9 cellular contexts compared by ENCODE assay signal in genomic region chr12:14810953-14811483, GRCh38. TPM values are rescaled to one million over a fixed set of nuclear protein-coding genes. Genes with fewer than 3 reads are reported as not detected.
DNase-seq lines count a peak whose midpoint lies in the region; ATAC-seq, FAIRE-seq and TF ChIP-seq lines count a peak whose summit lies in the region.
"Had no signal": no experiment of that assay in that cellular context is flagged by ENCODE, and none has a peak within 500 bp of the region (broad histone marks: within the 10 kb centered on the region; RNA-seq: fewer than 3 reads in every experiment).

No MANE protein-coding gene starts in this region.

- H3K4me1 Mint-ChIP-seq in activated T-helper 17 cell treated with anti-CD3 and anti-CD28 coated beads, Interleukin-2, amount 50 U/mL, for 72 hours, result peaks cover 10% of the 10 kb centered on the region

- no peak for ATAC-seq in heart right ventricle
- ATAC-seq in activated T-helper 17 cell treated with anti-CD3 and anti-CD28 coated beads, Interleukin-2, amount 50 U/mL, for 72 hours (replicated peaks), result no peak
- ATAC-seq in GM18520 (IDR thresholded peaks at IDR 0.05; ENCODE audit: unreplicated experiment), result no peak

- BruUV-seq in OCI-LY7 (replicated peaks; lab: Mats Ljungman, UMichigan), result no TSS peak

- no peaks in the 10 kb centered on the region for H3K79me2 ChIP-seq in OCI-LY7 (ENCODE audit: insufficient read depth, low read depth, low read length)
- H3K79me2 ChIP-seq in fibroblast of lung (ENCODE audit: control insufficient read depth, insufficient read depth, low read length), result no peaks in the 10 kb centered on the region

- no peaks in the 10 kb centered on the region for H3K36me3 ChIP-seq in heart right ventricle
- H3K36me3 ChIP-seq in right atrium auricular region, result no peaks in the 10 kb centered on the region
- no peaks in the 10 kb centered on the region for H3K36me3 ChIP-seq in OCI-LY7 (ENCODE audit: insufficient read depth, low read length)
- H3K36me3 ChIP-seq in fibroblast of lung (ENCODE audit: control insufficient read depth, insufficient read depth, low read length), result no peaks in the 10 kb centered on the region

- intact Hi-C loops in heart right ventricle (cut with DNase I), result no loop called here
- intact Hi-C loops in OCI-LY7 (cut with micrococcal nuclease; ENCODE audit: unreplicated experiment), result no loop called here

- H3K27me3 ChIP-seq in heart right ventricle, result no peaks in the 10 kb centered on the region
- no peaks in the 10 kb centered on the region for H3K27me3 ChIP-seq in right atrium auricular region
- no peaks in the 10 kb centered on the region for H3K27me3 ChIP-seq in fibroblast of lung (ENCODE audit: control insufficient read depth, insufficient read depth, low read length)

- H3K36me3 Mint-ChIP-seq in activated T-helper 17 cell treated with anti-CD3 and anti-CD28 coated beads, Interleukin-2, amount 50 U/mL, for 72 hours (ENCODE audit: low read depth), result no peaks in the 10 kb centered on the region

- H3K27me3 Mint-ChIP-seq in activated T-helper 17 cell treated with anti-CD3 and anti-CD28 coated beads, Interleukin-2, amount 50 U/mL, for 72 hours, result no peaks in the 10 kb centered on the region

- CTCF ChIA-PET in OCI-LY7 (lab: Charles Lee; ENCODE audit: unreplicated experiment), result no interaction called here

- POLR2A ChIA-PET in OCI-LY7 (lab: Charles Lee), result interaction anchor here (0.6 to 1.5 kb wide), 4 partner anchors 24 to 185 kb away, joined by 3 to 6 read pairs (median 4); a partner anchor contains a TSS

- WGBS in heart right ventricle, 2 donors, result 94 to 97% methylated on average over 1 of the region's 1 CpG

- no peak overlapping the region for H3K27ac Mint-ChIP-seq in activated T-helper 17 cell treated with anti-CD3 and anti-CD28 coated beads, Interleukin-2, amount 50 U/mL, for 72 hours

- no peaks in the 10 kb centered on the region for H4K20me1 ChIP-seq in OCI-LY7 (ENCODE audit: insufficient read depth, low read length)
- H4K20me1 ChIP-seq in fibroblast of lung (ENCODE audit: control insufficient read depth, extremely low read depth, insufficient read depth, low read length), result no peaks in the 10 kb centered on the region

- peaks cover 0 to 6% (median 0%) of the 10 kb centered on the region in 9 donors for H3K4me1 ChIP-seq in heart right ventricle
- no peaks in the 10 kb centered on the region for H3K4me1 ChIP-seq in right atrium auricular region
- peaks cover 7% of the 10 kb centered on the region for H3K4me1 ChIP-seq in OCI-LY7 (ENCODE audit: insufficient read depth, low read length, poor library complexity, severe bottlenecking)
- H3K4me1 ChIP-seq in fibroblast of lung (ENCODE audit: control insufficient read depth, extremely low read depth, insufficient read depth, low read length), result no peaks in the 10 kb centered on the region

- no peaks in the 10 kb centered on the region for H3K9me2 ChIP-seq in OCI-LY7 (ENCODE audit: insufficient read depth, low read length)

- no peaks in the 10 kb centered on the region for H3K9me3 ChIP-seq in heart right ventricle
- no peaks in the 10 kb centered on the region for H3K9me3 ChIP-seq in right atrium auricular region
- H3K9me3 ChIP-seq in OCI-LY7 (ENCODE audit: low read length), result peaks cover 5% of the 10 kb centered on the region; the same call in 1 of the 2 replicates
- H3K9me3 ChIP-seq in fibroblast of lung (ENCODE audit: control insufficient read depth, insufficient read depth, low read depth, low read length), result no peaks in the 10 kb centered on the region

- H3K4me3 ChIP-seq in heart right ventricle (no peak overlapping the region), right atrium auricular region (no peak overlapping the region), OCI-LY7 (ENCODE audit: low read depth, low read length, poor library complexity, severe bottlenecking) (no peak overlapping the region), fibroblast of lung (replicated peaks in 1 of 4; ENCODE audit: control extremely low read depth in 1 of 4, insufficient read depth in 1 of 4, low read depth in 3 of 4, low read length in 4 of 4) (no peak overlapping the region)

- no peak overlapping the region for H2AFZ ChIP-seq in OCI-LY7 (ENCODE audit: low read length)
- no peak overlapping the region for H2AFZ ChIP-seq in fibroblast of lung (ENCODE audit: low read length)

- H3K4me2 ChIP-seq in OCI-LY7 (ENCODE audit: low read length) (0 out of 2 replicates have a peak overlapping the region, but pooled peaks have one; percentile 7), fibroblast of lung (ENCODE audit: extremely low read depth, insufficient read depth, low read length) (no peak overlapping the region)

- no peak overlapping the region for H3K4me3 Mint-ChIP-seq in activated T-helper 17 cell treated with anti-CD3 and anti-CD28 coated beads, Interleukin-2, amount 50 U/mL, for 72 hours

- no peak overlapping the region for H3K27ac ChIP-seq in heart right ventricle
- H3K27ac ChIP-seq in right atrium auricular region, result no peak overlapping the region
- H3K27ac ChIP-seq in OCI-LY7 (ENCODE audit: low read depth, low read length, poor library complexity, severe bottlenecking), result no peak overlapping the region
- H3K27ac ChIP-seq in fibroblast of lung (ENCODE audit: insufficient read depth, low read length), result no peak overlapping the region

- no peak overlapping the region for H3K9ac ChIP-seq in fibroblast of lung (ENCODE audit: insufficient read depth, low read length)

- TF ChIP-seq CTCF in heart right ventricle (IDR thresholded peaks at IDR 0.05) (peak in 8 of 9 donors; percentile 20 to 60 (median 42)), right atrium auricular region (IDR thresholded peaks at IDR 0.05) (peak in 1 of 2 donors; percentile 56), OCI-LY7 (conservative IDR thresholded peaks at IDR 0.05; ENCODE audit: low read length) (peak; percentile 72), fibroblast of lung (conservative IDR thresholded peaks at IDR 0.05 in 1 of 2, IDR thresholded peaks at IDR 0.05 in 1 of 2; ENCODE audit: low read depth in 1 of 2, low read length in 2 of 2) (peak; percentile 30 to 54)

- H3K9me3 Mint-ChIP-seq in activated T-helper 17 cell treated with anti-CD3 and anti-CD28 coated beads, Interleukin-2, amount 50 U/mL, for 72 hours, result no peaks in the 10 kb centered on the region

- FAIRE-seq in urothelium cell line (lab: Jason Lieb, UNC), result peak; percentile 30
- FAIRE-seq: GM12891 had no signal

- DNase-seq in heart right ventricle (no peak), right atrium auricular region (ENCODE audit: low spot score) (no peak), OCI-LY7 (ENCODE audit: low spot score) (peak; percentile 19), fibroblast of lung (ENCODE audit: low read depth in 2 of 2) (peak; percentile 27 to 37), urothelium cell line (ENCODE audit: low spot score) (peak; percentile 49)
- DNase-seq in activated CD4-positive, CD25-positive, alpha-beta regulatory T cell (lab: John Stamatoyannopoulos, UW), result no peak

RNA-seq across cellular contexts. Expression of gene SMCO3, which starts 3.0 kb away (rescaled TPM):
- total RNA-seq in heart right ventricle (under 1 TPM in 5 of 10 donors, not detected in 5; 0.10 to 0.24 (median 0.12) TPM), right atrium auricular region (under 1 TPM; 0.33 to 0.43 TPM), OCI-LY7 (2022) (not detected in 2 replicates), fibroblast of lung (0.17 TPM in 1 of 2 replicates, not detected in the other)
- polyA plus RNA-seq in heart right ventricle (1 to 10 TPM in 1 of 2 donors, under 1 TPM in 1; 0.14 to 1.3 TPM), fibroblast of lung (0.16 TPM in 1 of 2 replicates, not detected in the other)
- not detected in 2 replicates for total RNA-seq in OCI-LY7 (2014; rRNA removed; shearing (Covaris generic))
- 0.05 and 0.08 TPM in 2 replicates for polyA plus RNA-seq in fibroblast of lung (2012)
- polyA minus RNA-seq in fibroblast of lung (ENCODE audit: low replicate concordance), result not detected in 2 replicates
- not detected for total RNA-seq in activated T-helper 17 cell treated with anti-CD3 and anti-CD28 coated beads, Interleukin-2, amount 50 U/mL, for 72 hours

RNA-seq across cellular contexts. Expression of gene C12orf60, which starts 7.5 kb away (rescaled TPM):
- total RNA-seq in heart right ventricle (1 to 10 TPM; 1.2 to 5.8 (median 3.7) TPM), right atrium auricular region (1 to 10 TPM in 1 of 2 donors, under 1 TPM in 1; 0.90 to 1.1 TPM), OCI-LY7 (2022) (3.4 and 3.9 TPM in 2 replicates), fibroblast of lung (1.0 and 1.5 TPM in 2 replicates)
- polyA plus RNA-seq in heart right ventricle (1 to 10 TPM; 3.4 to 5.5 TPM), fibroblast of lung (1.1 TPM in 2 replicates)
- 2.8 and 3.2 TPM in 2 replicates for total RNA-seq in OCI-LY7 (2014; rRNA removed; shearing (Covaris generic))
- 0.68 TPM in 2 replicates for polyA plus RNA-seq in fibroblast of lung (2012)
- polyA minus RNA-seq in fibroblast of lung (ENCODE audit: low replicate concordance), result not detected in 2 replicates
- total RNA-seq in activated T-helper 17 cell treated with anti-CD3 and anti-CD28 coated beads, Interleukin-2, amount 50 U/mL, for 72 hours, result 1 to 10 TPM; 2.6 to 3.7 TPM

RNA-seq across cellular contexts. Expression of gene WBP11, which starts 7.7 kb away (rescaled TPM):
- total RNA-seq in heart right ventricle (10 to 100 TPM; 47.6 to 62.3 (median 56.0) TPM), right atrium auricular region (10 to 100 TPM; 19.9 to 21.9 TPM), OCI-LY7 (2022) (107 TPM in 2 replicates), fibroblast of lung (8.0 and 10.6 TPM in 2 replicates)
- polyA plus RNA-seq in heart right ventricle (10 to 100 TPM; 11.9 to 27.6 TPM), fibroblast of lung (17.5 and 27.4 TPM in 2 replicates)
- total RNA-seq in OCI-LY7 (2014; rRNA removed; shearing (Covaris generic)), result 16.5 and 22.8 TPM in 2 replicates
- 31.4 and 34.6 TPM in 2 replicates for polyA plus RNA-seq in fibroblast of lung (2012)
- polyA minus RNA-seq in fibroblast of lung (ENCODE audit: low replicate concordance), result 11.8 and 19.6 TPM in 2 replicates
- total RNA-seq in activated T-helper 17 cell treated with anti-CD3 and anti-CD28 coated beads, Interleukin-2, amount 50 U/mL, for 72 hours, result 100 to 1,000 TPM in 1 of 2 donors, 10 to 100 TPM in 1; 87.5 to 102 TPM

RNA-seq across cellular contexts. Expression of gene ART4, which starts 32.3 kb away (rescaled TPM):
- total RNA-seq in heart right ventricle (1 to 10 TPM in 9 of 10 donors, under 1 TPM in 1; 0.72 to 3.9 (median 2.8) TPM), right atrium auricular region (10 to 100 TPM; 12.1 to 25.9 TPM), OCI-LY7 (2022) (not detected in 2 replicates), fibroblast of lung (not detected in 2 replicates)
- polyA plus RNA-seq in heart right ventricle (1 to 10 TPM; 1.3 to 2.7 TPM), fibroblast of lung (not detected in 2 replicates)
- not detected in 2 replicates for total RNA-seq in OCI-LY7 (2014; rRNA removed; shearing (Covaris generic))
- polyA plus RNA-seq in fibroblast of lung (2012), result not detected in 2 replicates
- not detected in 2 replicates for polyA minus RNA-seq in fibroblast of lung (ENCODE audit: low replicate concordance)
- total RNA-seq in activated T-helper 17 cell treated with anti-CD3 and anti-CD28 coated beads, Interleukin-2, amount 50 U/mL, for 72 hours, result not detected

Comparison
In these comparisons a context has a peak if more than half of its experiments do, and no peak if none do; other contexts are left out.
1. DNase-seq: peak in OCI-LY7 (single experiment), fibroblast of lung (2 of 2) and urothelium cell line (single experiment); none in heart right ventricle (0 of 2), right atrium auricular region (single experiment) and activated CD4-positive, CD25-positive, alpha-beta regulatory T cell (0 of 4).